ENCODE assay signal across 1 cellular context in genomic region chr16:67173323-67173722, GRCh38.
TF ChIP-seq lines count a peak whose summit lies in the region.

No MANE protein-coding gene starts in this region.

TF ChIP-seq in GM12878, 131 proteins besides CTCF, POLR2A, EP300 and RAD21:
- TF ChIP-seq FOXM1 (IDR thresholded peaks at IDR 0.05; ENCODE audit: low read depth, low read length) (no peak), HDGF (IDR thresholded peaks at IDR 0.05) (no peak), ZNF384 (IDR thresholded peaks at IDR 0.05; ENCODE audit: borderline replicate concordance, low read depth, low read length) (no peak), IKZF2 (IDR thresholded peaks at IDR 0.05) (no peak), ZNF207 (IDR thresholded peaks at IDR 0.05; ENCODE audit: borderline replicate concordance) (no peak)
